Comparison of ENCODE assay signal across 1 cellular context in genomic region chr5:1215320-1216096, GRCh38.
TF ChIP-seq lines count a peak whose summit lies in the region.

No MANE protein-coding gene starts in this region.

TF ChIP-seq in HEK293, 187 proteins besides CTCF, POLR2A, EP300 and RAD21 (continued from another document):
- TF ChIP-seq ZNF518A (tag by site-specific recombination; conservative IDR thresholded peaks at IDR 0.05; ENCODE audit: low read depth) (no peak), ZNF324 (tag by site-specific recombination; IDR thresholded peaks at IDR 0.05) (no peak), ZNF433 (tag by site-specific recombination; IDR thresholded peaks at IDR 0.05; ENCODE audit: low read depth) (no peak), GLI2 (tag by site-specific recombination; IDR thresholded peaks at IDR 0.05; ENCODE audit: borderline replicate concordance, low read depth) (no peak), AEBP2 (tag by site-specific recombination; IDR thresholded peaks at IDR 0.05; ENCODE audit: borderline replicate concordance) (no peak), ZBTB21 (tag by site-specific recombination; IDR thresholded peaks at IDR 0.05) (no peak), PBX3 (CRISPR knock-in tag; IDR thresholded peaks at IDR 0.05) (no peak), ZBTB7A (tag by site-specific recombination; IDR thresholded peaks at IDR 0.05; ENCODE audit: low read depth) (no peak), TCF7L2 (IDR thresholded peaks at IDR 0.05; ENCODE audit: borderline replicate concordance, low read depth, low read length) (no peak), TRIM28 (IDR thresholded peaks at IDR 0.05; ENCODE audit: borderline replicate concordance, low read length) (peak; percentile 41; the same call in 1 of the 2 replicates), GLIS2 (tag by site-specific recombination; IDR thresholded peaks at IDR 0.05) (no peak), KLF1 (tag by site-specific recombination; IDR thresholded peaks at IDR 0.05) (no peak), BCL6B (tag by site-specific recombination; IDR thresholded peaks at IDR 0.05) (no peak), ZNF132 (tag by site-specific recombination; IDR thresholded peaks at IDR 0.05; ENCODE audit: borderline replicate concordance) (no peak), INSM2 (tag by site-specific recombination; IDR thresholded peaks at IDR 0.05) (no peak), ZNF214 (tag by site-specific recombination; IDR thresholded peaks at IDR 0.05; ENCODE audit: borderline replicate concordance) (no peak), ZNF341 (tag by site-specific recombination; IDR thresholded peaks at IDR 0.05; ENCODE audit: low read depth) (no peak)
